In genomic region chr22:23401111-23401909, GRCh38 we compare ENCODE assay signal across 11 cellular contexts.
DNase-seq lines count a peak whose midpoint lies in the region; ATAC-seq and TF ChIP-seq lines count a peak whose summit lies in the region.
"Had no signal": no experiment of that assay in that cellular context is flagged by ENCODE, and none has a peak within 500 bp of the region (broad histone marks: within the 10 kb centered on the region; RNA-seq: fewer than 3 reads in every experiment).

No MANE protein-coding gene starts in this region.

- H3K4me3 Mint-ChIP-seq in memory B cell: peak overlapping the region; percentile 27
- H3K4me3 Mint-ChIP-seq: CD4-positive, alpha-beta T cell had no signal

- CTCF ChIA-PET in AG04450 (lab: Charles Lee): interaction anchor here (1.7 kb wide), 1 partner anchor 15 kb away, joined by 5 read pairs; no protein-coding TSS in a partner anchor

- H3K9me3 Mint-ChIP-seq in memory B cell: no peaks in the 10 kb centered on the region
- H3K9me3 Mint-ChIP-seq: CD4-positive, alpha-beta T cell; neural crest cell had no signal

- H3K27me3 Mint-ChIP-seq in memory B cell: no peaks in the 10 kb centered on the region
- H3K27me3 Mint-ChIP-seq: CD4-positive, alpha-beta T cell had no signal

- H3K9ac ChIP-seq in HUES48 (ENCODE audit: low read depth, low read length): no peak overlapping the region

- ATAC-seq in memory B cell (ENCODE audit: low read depth): no peak

- no peaks in the 10 kb centered on the region for H3K27me3 ChIP-seq in AG04450 (ENCODE audit: control insufficient read depth, insufficient read depth, low read length)
- H3K27me3 ChIP-seq in HUES48 (ENCODE audit: control insufficient read depth, insufficient read depth, low read length): no peaks in the 10 kb centered on the region
- H3K27me3 ChIP-seq in breast epithelium: no peaks in the 10 kb centered on the region
- H3K27me3 ChIP-seq: vagina had no signal

- H3K4me1 Mint-ChIP-seq in memory B cell: no peaks in the 10 kb centered on the region

- H3K4me1 ChIP-seq in HUES48 (ENCODE audit: control insufficient read depth, insufficient read depth, low read length) (peaks cover 4% of the 10 kb centered on the region; the same call in 1 of the 2 replicates), breast epithelium (no peaks in the 10 kb centered on the region)

- no peaks in the 10 kb centered on the region for H3K36me3 Mint-ChIP-seq in memory B cell

- H3K27ac Mint-ChIP-seq in memory B cell: no peak overlapping the region
- H3K27ac Mint-ChIP-seq: CD4-positive, alpha-beta T cell had no signal

- no peak for TF ChIP-seq POLR2A in breast epithelium (IDR thresholded peaks at IDR 0.05)

- H3K4me3 ChIP-seq in AG04450 (ENCODE audit: low read depth, low read length) (no peak overlapping the region), HUES48 (ENCODE audit: low read depth, low read length) (peak overlapping the region; percentile 66; the same call in 1 of the 2 replicates), breast epithelium (peak overlapping the region in 2 of 3 donors; percentile 55 to 66)

- H3K27ac ChIP-seq in AG04450 (ENCODE audit: low read depth, low read length) (no peak overlapping the region), HUES48 (ENCODE audit: low read depth, low read length) (no peak overlapping the region), breast epithelium (no peak overlapping the region)

- DNase-seq in AG04450 (ENCODE audit: low read depth, low spot score): peak; percentile 36
- DNase-seq in breast epithelium (ENCODE audit: low spot score in 2 of 2): peak; percentile 52 to 53
- no peak for DNase-seq in memory B cell (ENCODE audit: low spot score in 2 of 2)
- DNase-seq in LoVo (ENCODE audit: low spot score): no peak
- DNase-seq in activated effector memory CD4-positive, alpha-beta T cell treated with anti-CD3 and anti-CD28 coated beads, Interleukin-2, amount 50 U/mL, for 16 hours: no peak
- no peak for DNase-seq in NCI-H510A (lab: John Stamatoyannopoulos, UW)
- no peak for DNase-seq in stimulated activated CD4-positive, alpha-beta T cell treated with anti-CD3 and anti-CD28 coated beads, Interleukin-2, amount 100 ng/mL, for 48 hours

- H3K36me3 ChIP-seq in HUES48 (ENCODE audit: control insufficient read depth, insufficient read depth, low read length) (no peaks in the 10 kb centered on the region), breast epithelium (no peaks in the 10 kb centered on the region)
- H3K36me3 ChIP-seq: vagina had no signal

- POLR2A ChIA-PET in AG04450 (lab: Yijun Ruan, JAX): no interaction called here

- intact Hi-C loops in breast epithelium (cut with DNase I; ENCODE audit: low total_unique reads): loop anchor here (5.0 kb wide), 1 partner anchor 446 kb away; no protein-coding TSS in a partner anchor

- no peaks in the 10 kb centered on the region; the same call in 1 of the 2 replicates for H3K9me3 ChIP-seq in AG04450 (ENCODE audit: control insufficient read depth, insufficient read depth, low read length)
- H3K9me3 ChIP-seq in HUES48 (ENCODE audit: control insufficient read depth, insufficient read depth, low read length): no peaks in the 10 kb centered on the region
- no peaks in the 10 kb centered on the region for H3K9me3 ChIP-seq in breast epithelium
- H3K9me3 ChIP-seq: vagina had no signal

- no peak for TF ChIP-seq CTCF in AG04450 (IDR thresholded peaks at IDR 0.05; ENCODE audit: low read depth, low read length)
- TF ChIP-seq CTCF in breast epithelium (IDR thresholded peaks at IDR 0.05): no peak

Comparison
In these comparisons a context has a peak if more than half of its experiments do, and no peak if none do; other contexts are left out.
1. DNase-seq: peak in AG04450 (single experiment) and breast epithelium (2 of 2); none in memory B cell (0 of 2), LoVo (single experiment), activated effector memory CD4-positive, alpha-beta T cell treated with anti-CD3 and anti-CD28 coated beads, Interleukin-2, amount 50 U/mL, for 16 hours (single experiment), NCI-H510A (single experiment) and stimulated activated CD4-positive, alpha-beta T cell treated with anti-CD3 and anti-CD28 coated beads, Interleukin-2, amount 100 ng/mL, for 48 hours (0 of 2).